ENCODE assay signal across 1 cellular context in the genomic region with DNA sequence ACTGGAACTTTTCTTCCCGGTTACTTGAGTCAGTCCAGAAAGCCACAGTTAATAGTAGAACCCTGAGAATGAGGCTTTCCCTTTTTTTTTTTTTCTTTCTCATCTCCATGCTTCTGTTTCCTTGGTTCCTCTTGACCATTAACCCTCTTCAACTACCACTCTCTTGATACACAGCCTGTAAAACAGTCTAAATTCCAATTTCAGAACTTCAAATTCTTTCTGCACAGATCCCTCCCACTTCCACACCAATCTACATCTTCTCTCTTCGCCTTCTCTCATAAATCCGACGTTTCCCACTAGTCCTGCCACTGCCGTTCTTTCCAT.
TF ChIP-seq lines count a peak whose summit lies in the region.

No MANE protein-coding gene starts in this region.

TF ChIP-seq in SK-N-SH treated with all-trans-retinoic acid at 6 μM for 48 hours, 23 proteins besides CTCF, POLR2A, EP300 and RAD21 (continued from another document):
- TF ChIP-seq, protein P1, sequence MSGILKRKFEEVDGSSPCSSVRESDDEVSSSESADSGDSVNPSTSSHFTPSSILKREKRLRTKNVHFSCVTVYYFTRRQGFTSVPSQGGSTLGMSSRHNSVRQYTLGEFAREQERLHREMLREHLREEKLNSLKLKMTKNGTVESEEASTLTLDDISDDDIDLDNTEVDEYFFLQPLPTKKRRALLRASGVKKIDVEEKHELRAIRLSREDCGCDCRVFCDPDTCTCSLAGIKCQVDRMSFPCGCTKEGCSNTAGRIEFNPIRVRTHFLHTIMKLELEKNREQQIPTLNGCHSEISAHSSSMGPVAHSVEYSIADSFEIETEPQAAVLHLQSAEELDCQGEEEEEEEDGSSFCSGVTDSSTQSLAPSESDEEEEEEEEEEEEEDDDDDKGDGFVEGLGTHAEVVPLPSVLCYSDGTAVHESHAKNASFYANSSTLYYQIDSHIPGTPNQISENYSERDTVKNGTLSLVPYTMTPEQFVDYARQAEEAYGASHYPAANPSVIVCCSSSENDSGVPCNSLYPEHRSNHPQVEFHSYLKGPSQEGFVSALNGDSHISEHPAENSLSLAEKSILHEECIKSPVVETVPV (CRISPR knock-in tag; IDR thresholded peaks at IDR 0.05), result no peak
- no peak for TF ChIP-seq ZFP30 (CRISPR knock-in tag; IDR thresholded peaks at IDR 0.05)
